Comparison of ENCODE assay signal across 7 cellular contexts in the genomic region with DNA sequence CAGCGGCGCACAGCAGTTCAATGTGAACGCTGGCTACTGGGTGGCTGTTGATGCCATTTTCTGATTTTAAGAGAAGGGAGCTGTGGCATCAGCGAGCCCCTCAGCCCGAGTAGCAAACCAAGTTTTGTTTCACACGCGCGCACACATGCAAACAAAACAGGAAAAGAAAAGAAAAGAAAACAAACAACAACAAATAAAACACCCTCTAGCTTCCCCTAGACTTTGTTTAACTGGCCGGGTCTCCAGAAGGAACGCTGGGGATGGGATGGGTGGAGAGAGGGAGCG. TPM values are rescaled to one million over a fixed set of nuclear protein-coding genes. Genes with fewer than 3 reads are reported as not detected.
DNase-seq lines count a peak whose midpoint lies in the region; ATAC-seq and FAIRE-seq lines count a peak whose summit lies in the region.

No MANE protein-coding gene starts in this region.

- H3K27me3 Mint-ChIP-seq in T-helper 17 cell = peaks cover 90% of the 10 kb centered on the region

- no peak overlapping the region for H3K27ac ChIP-seq in iPS DF 6.9 (ENCODE audit: low read length)
- no peak overlapping the region for H3K27ac ChIP-seq in small intestine (ENCODE audit: low read depth in 1 of 2, low read length in 1 of 2)

- DNase-seq in H7 = no peak
- no peak for DNase-seq in T-helper 17 cell
- DNase-seq in iPS DF 6.9 (ENCODE audit: low read depth, low spot score) = no peak
- DNase-seq in small intestine = no peak
- DNase-seq in AG08396 (ENCODE audit: low spot score) = no peak
- DNase-seq in amygdala (lab: John Stamatoyannopoulos, UW) = no peak

- H3K27me3 ChIP-seq in H7 (ENCODE audit: control insufficient read depth, insufficient read depth, low read length) = peaks cover 94% of the 10 kb centered on the region
- peaks cover 91% of the 10 kb centered on the region for H3K27me3 ChIP-seq in iPS DF 6.9 (ENCODE audit: control insufficient read depth, insufficient read depth, low read length)
- H3K27me3 ChIP-seq in small intestine (ENCODE audit: control insufficient read depth in 2 of 2, insufficient read depth in 2 of 2, low read length in 2 of 2) = peaks cover 16 to 82% of the 10 kb centered on the region in 2 donors

- H3K36me3 ChIP-seq in H7 (replicated peaks; ENCODE audit: control insufficient read depth, insufficient read depth, low read length) (no peaks in the 10 kb centered on the region), iPS DF 6.9 (ENCODE audit: control insufficient read depth, insufficient read depth, low read length) (no peaks in the 10 kb centered on the region), small intestine (ENCODE audit: control insufficient read depth in 2 of 2, insufficient read depth in 2 of 2, low read length in 2 of 2) (no peaks in the 10 kb centered on the region)

- peak overlapping the region; percentile 37; the same call in 1 of the 2 replicates for H3K4me3 ChIP-seq in H7 (ENCODE audit: insufficient read depth, low read depth, low read length)
- peak overlapping the region; percentile 11; the same call in 1 of the 2 replicates for H3K4me3 ChIP-seq in iPS DF 6.9 (ENCODE audit: low read length)
- H3K4me3 ChIP-seq in small intestine (ENCODE audit: low read depth in 1 of 2, low read length in 2 of 2) = peak overlapping the region; percentile 19 to 37

- ATAC-seq in T-helper 17 cell (no peak), GM18870 (IDR thresholded peaks at IDR 0.05; ENCODE audit: unreplicated experiment) (no peak)

- H3K4me1 ChIP-seq in iPS DF 6.9 (ENCODE audit: control insufficient read depth, insufficient read depth, low read length) (peaks cover 9% of the 10 kb centered on the region), small intestine (ENCODE audit: control insufficient read depth in 2 of 2, insufficient read depth in 1 of 2, low read depth in 1 of 2, low read length in 1 of 2) (peaks cover 4 to 6% of the 10 kb centered on the region in 2 donors)

- H3K9me3 ChIP-seq in T-helper 17 cell (ENCODE audit: control insufficient read depth, low read length, poor library complexity, severe bottlenecking) = no peaks in the 10 kb centered on the region
- no peaks in the 10 kb centered on the region for H3K9me3 ChIP-seq in iPS DF 6.9 (ENCODE audit: control insufficient read depth, insufficient read depth, low read length)
- H3K9me3 ChIP-seq in small intestine (ENCODE audit: control insufficient read depth, low read depth) = no peaks in the 10 kb centered on the region

- WGBS in iPS DF 6.9 (ENCODE audit: insufficient coverage, insufficient read length) = no CpG with 5 or more reads among the region's 11 CpGs
- WGBS in small intestine, 3 donors = 1 to 5% (median 3%) methylated on average over 11 of the region's 11 CpGs

- H3K4me1 Mint-ChIP-seq in T-helper 17 cell = peaks cover 14% of the 10 kb centered on the region

- H3K36me3 Mint-ChIP-seq in T-helper 17 cell (ENCODE audit: low read depth) = peaks cover 8% of the 10 kb centered on the region

- H3K27ac Mint-ChIP-seq in T-helper 17 cell = no peak overlapping the region

- FAIRE-seq in small intestine (lab: Jason Lieb, UNC) = no peak

- peak overlapping the region; percentile 37 for H3K4me3 Mint-ChIP-seq in T-helper 17 cell

RNA-seq across cellular contexts. Expression of a gene that starts 0.5 kb away (rescaled TPM):
- total RNA-seq in H7 (2014; rRNA removed; shearing (Covaris generic)) = 0.04 TPM in 1 of 2 replicates, not detected in the other
- total RNA-seq in T-helper 17 cell = under 1 TPM in 1 of 2 donors, not detected in 1; 0.35 TPM
- polyA plus RNA-seq in small intestine = under 1 TPM in 1 of 3 donors, not detected in 2; 0.03 TPM
